Comparison of ENCODE assay signal across 1 cellular context in genomic region chr16:4425378-4426020, GRCh38.
TF ChIP-seq lines count a peak whose summit lies in the region.

Gene DNAJA3, plus strand, starts transcription at chr16:4425868. Its CDS starts 14 bp downstream, at chr16:4425882.

TF ChIP-seq in HEK293, 187 proteins besides CTCF, POLR2A, EP300 and RAD21 (continued from another document and continues in another):
- no peak for TF ChIP-seq ZNF280C (tag by site-specific recombination; IDR thresholded peaks at IDR 0.05)
- peak; percentile 90 for TF ChIP-seq ZBTB17 (tag by site-specific recombination; IDR thresholded peaks at IDR 0.05)
- TF ChIP-seq ZFP69B (tag by site-specific recombination; IDR thresholded peaks at IDR 0.05): no peak
- TF ChIP-seq GLI2 (tag by site-specific recombination; IDR thresholded peaks at IDR 0.05; ENCODE audit: borderline replicate concordance, low read depth): no peak
- no peak for TF ChIP-seq ZNF433 (tag by site-specific recombination; IDR thresholded peaks at IDR 0.05; ENCODE audit: low read depth)
- no peak for TF ChIP-seq ZFP3 (tag by site-specific recombination; IDR thresholded peaks at IDR 0.05; ENCODE audit: low read depth)
- TF ChIP-seq YY1 (tag by site-specific recombination; IDR thresholded peaks at IDR 0.05): peak; percentile 94
- no peak for TF ChIP-seq ZNF174 (tag by site-specific recombination; IDR thresholded peaks at IDR 0.05)
- no peak for TF ChIP-seq ZNF596 (tag by site-specific recombination; IDR thresholded peaks at IDR 0.05)
- TF ChIP-seq ZNF19 (tag by site-specific recombination; IDR thresholded peaks at IDR 0.05; ENCODE audit: low read depth): no peak
- 0 out of 2 replicates have a peak, but pooled peaks have one; percentile 55 for TF ChIP-seq ZIC2 (tag by site-specific recombination; IDR thresholded peaks at IDR 0.05)
- no peak for TF ChIP-seq ZNF560 (tag by site-specific recombination; IDR thresholded peaks at IDR 0.05; ENCODE audit: borderline replicate concordance)
- no peak for TF ChIP-seq ZNF350 (tag by site-specific recombination; IDR thresholded peaks at IDR 0.05)
- no peak for TF ChIP-seq ZNF677 (tag by site-specific recombination; IDR thresholded peaks at IDR 0.05)
- TF ChIP-seq ZNF341 (tag by site-specific recombination; IDR thresholded peaks at IDR 0.05; ENCODE audit: low read depth): peak; percentile 50; the same call in 1 of the 2 replicates
- peak; percentile 28; the same call in 1 of the 2 replicates for TF ChIP-seq ZBTB11 (tag by site-specific recombination; conservative IDR thresholded peaks at IDR 0.05; ENCODE audit: low read depth)
- TF ChIP-seq ZNF660 (tag by site-specific recombination; IDR thresholded peaks at IDR 0.05): peak; percentile 46
- TF ChIP-seq SP7 (tag by site-specific recombination; IDR thresholded peaks at IDR 0.05): peak; percentile 47
- TF ChIP-seq KLF17 (tag by site-specific recombination; IDR thresholded peaks at IDR 0.05): peak; percentile 69; the same call in 1 of the 2 replicates
- TF ChIP-seq PRDM2 (tag by site-specific recombination; IDR thresholded peaks at IDR 0.05; ENCODE audit: borderline replicate concordance): no peak
- TF ChIP-seq ZBTB26 (tag by site-specific recombination; optimal IDR thresholded peaks at IDR 0.05): peak; percentile 100
- peak; percentile 53; the same call in 1 of the 2 replicates for TF ChIP-seq BCL11B (tag by site-specific recombination; IDR thresholded peaks at IDR 0.05; ENCODE audit: low read depth)
- TF ChIP-seq AEBP2 (tag by site-specific recombination; IDR thresholded peaks at IDR 0.05; ENCODE audit: borderline replicate concordance): no peak
- no peak for TF ChIP-seq ZNF837 (tag by site-specific recombination; IDR thresholded peaks at IDR 0.05)
- no peak for TF ChIP-seq ZNF701 (tag by site-specific recombination; IDR thresholded peaks at IDR 0.05)
- TF ChIP-seq ZBTB21 (tag by site-specific recombination; IDR thresholded peaks at IDR 0.05): peak; percentile 45; the same call in 1 of the 2 replicates
- peak; percentile 89 for TF ChIP-seq YY2 (tag by site-specific recombination; IDR thresholded peaks at IDR 0.05)
- no peak for TF ChIP-seq ZNF449 (tag by site-specific recombination; IDR thresholded peaks at IDR 0.05)
- no peak for TF ChIP-seq KLF7 (tag by site-specific recombination; IDR thresholded peaks at IDR 0.05; ENCODE audit: borderline replicate concordance)
- TF ChIP-seq ZNF148 (tag by site-specific recombination; IDR thresholded peaks at IDR 0.05; ENCODE audit: borderline replicate concordance): no peak
- TF ChIP-seq ZNF302 (tag by site-specific recombination; IDR thresholded peaks at IDR 0.05; ENCODE audit: low read depth): no peak
- TF ChIP-seq ZNF223 (tag by site-specific recombination; IDR thresholded peaks at IDR 0.05): no peak
- 0 out of 2 replicates have a peak, but pooled peaks have one; percentile 33 for TF ChIP-seq PRDM4 (tag by site-specific recombination; IDR thresholded peaks at IDR 0.05)
- 0 out of 2 replicates have a peak, but pooled peaks have one; percentile 38 for TF ChIP-seq ZEB2 (tag by site-specific recombination; IDR thresholded peaks at IDR 0.05)
- peak; percentile 80 for TF ChIP-seq ZNF24 (tag by site-specific recombination; IDR thresholded peaks at IDR 0.05)
